22 cellular contexts compared by ENCODE assay signal in genomic region chr11:30527566-30527965, GRCh38. TPM values are rescaled to one million over a fixed set of nuclear protein-coding genes. Genes with fewer than 3 reads are reported as not detected.
"Had no signal": no experiment of that assay in that cellular context is flagged by ENCODE, and none has a peak within 500 bp of the region (broad histone marks: within the 10 kb centered on the region; RNA-seq: fewer than 3 reads in every experiment).

No MANE protein-coding gene starts in this region.

- H3K27ac Mint-ChIP-seq: dendritic cell treated with granulocyte-macrophage colony-stimulating factor and Interleukin-4, amounts not matched to agents 40 ng/mL and 50 ng/mL, for 4 days; effector memory CD8-positive, alpha-beta T cell; memory B cell; natural killer cell treated with Interleukin-12 subunit alpha and Interleukin-12 subunit beta and Interleukin-15 and Interleukin-18, amount 100 ng/mL, for 72 hours; stimulated activated memory B cell treated with anti-CD40 and anti-IgM and Interleukin-4, amounts not matched to agents 10 μg/mL and 1 μg/mL and 100 μg/mL, for 72 hours; stimulated activated naive CD8-positive, alpha-beta T cell treated with anti-CD3 and anti-CD28 coated beads, Interleukin-15, Interleukin-2, amounts not matched to agents 100 ng/mL and 50 ng/mL, for 24 hours had no signal

- DNase-seq: cerebellar nuclear complex; effector memory CD8-positive, alpha-beta T cell; foreskin keratinocyte; head of caudate nucleus; kidney; left cardiac atrium; left ventricle myocardium inferior; lower lobe of right lung; midbrain; spleen; stimulated activated CD4-positive, alpha-beta T cell treated with anti-CD3 and anti-CD28 coated beads, Interleukin-15, amount 100 ng/mL, for 24 hours; stimulated activated CD4-positive, alpha-beta T cell treated with anti-CD3 and anti-CD28 coated beads, Interleukin-1b, Interleukin-23, amount 100 ng/mL, for 48 hours; stimulated activated CD4-positive, alpha-beta T cell treated with anti-CD3 and anti-CD28 coated beads, Interleukin-4, amount 100 ng/mL, for 24 hours had no signal

- H3K36me3 ChIP-seq: left ventricle myocardium inferior, lower lobe of right lung, spleen, tibial nerve had no signal

- H3K9me3 Mint-ChIP-seq: dendritic cell treated with granulocyte-macrophage colony-stimulating factor and Interleukin-4, amounts not matched to agents 40 ng/mL and 50 ng/mL, for 4 days; memory B cell; natural killer cell treated with Interleukin-12 subunit alpha and Interleukin-12 subunit beta and Interleukin-15 and Interleukin-18, amount 100 ng/mL, for 72 hours; stimulated activated memory B cell treated with anti-CD40 and anti-IgM and Interleukin-4, amounts not matched to agents 10 μg/mL and 1 μg/mL and 100 μg/mL, for 72 hours; stimulated activated naive CD8-positive, alpha-beta T cell treated with anti-CD3 and anti-CD28 coated beads, Interleukin-15, Interleukin-2, amounts not matched to agents 100 ng/mL and 50 ng/mL, for 24 hours had no signal

- H3K4me3 Mint-ChIP-seq: dendritic cell treated with granulocyte-macrophage colony-stimulating factor and Interleukin-4, amounts not matched to agents 40 ng/mL and 50 ng/mL, for 4 days; effector memory CD8-positive, alpha-beta T cell; memory B cell; natural killer cell treated with Interleukin-12 subunit alpha and Interleukin-12 subunit beta and Interleukin-15 and Interleukin-18, amount 100 ng/mL, for 72 hours; stimulated activated memory B cell treated with anti-CD40 and anti-IgM and Interleukin-4, amounts not matched to agents 10 μg/mL and 1 μg/mL and 100 μg/mL, for 72 hours; stimulated activated naive CD8-positive, alpha-beta T cell treated with anti-CD3 and anti-CD28 coated beads, Interleukin-15, Interleukin-2, amounts not matched to agents 100 ng/mL and 50 ng/mL, for 24 hours had no signal

- H3K9me3 ChIP-seq: left ventricle myocardium inferior, lower lobe of right lung, spleen, tibial nerve had no signal

- H3K27me3 Mint-ChIP-seq: dendritic cell treated with granulocyte-macrophage colony-stimulating factor and Interleukin-4, amounts not matched to agents 40 ng/mL and 50 ng/mL, for 4 days; effector memory CD8-positive, alpha-beta T cell; natural killer cell treated with Interleukin-12 subunit alpha and Interleukin-12 subunit beta and Interleukin-15 and Interleukin-18, amount 100 ng/mL, for 72 hours; stimulated activated memory B cell treated with anti-CD40 and anti-IgM and Interleukin-4, amounts not matched to agents 10 μg/mL and 1 μg/mL and 100 μg/mL, for 72 hours had no signal

- H3K4me1 ChIP-seq: foreskin keratinocyte, lower lobe of right lung, spleen, tibial nerve had no signal

- H3K4me1 Mint-ChIP-seq: memory B cell; stimulated activated memory B cell treated with anti-CD40 and anti-IgM and Interleukin-4, amounts not matched to agents 10 μg/mL and 1 μg/mL and 100 μg/mL, for 72 hours had no signal

- H3K79me2 ChIP-seq: hepatocyte had no signal

- H3K4me2 ChIP-seq: hepatocyte had no signal

- ATAC-seq: effector memory CD8-positive, alpha-beta T cell; foreskin keratinocyte; left cardiac atrium; lower lobe of right lung; natural killer cell treated with Interleukin-12 subunit alpha and Interleukin-12 subunit beta and Interleukin-15 and Interleukin-18, amount 100 ng/mL, for 72 hours; sciatic nerve; stimulated activated memory B cell treated with anti-CD40 and anti-IgM and Interleukin-4, amounts not matched to agents 10 μg/mL and 1 μg/mL and 100 μg/mL, for 72 hours had no signal

- H3K27me3 ChIP-seq: foreskin keratinocyte, hepatocyte, spleen, tibial nerve had no signal

- H3K36me3 Mint-ChIP-seq: memory B cell; natural killer cell treated with Interleukin-12 subunit alpha and Interleukin-12 subunit beta and Interleukin-15 and Interleukin-18, amount 100 ng/mL, for 72 hours; stimulated activated memory B cell treated with anti-CD40 and anti-IgM and Interleukin-4, amounts not matched to agents 10 μg/mL and 1 μg/mL and 100 μg/mL, for 72 hours had no signal

- H3K4me3 ChIP-seq: hepatocyte, left ventricle myocardium inferior, lower lobe of right lung, spleen, tibial nerve had no signal

- H2AFZ ChIP-seq: hepatocyte had no signal

- H3K27ac ChIP-seq: foreskin keratinocyte, hepatocyte, left ventricle myocardium inferior, lower lobe of right lung, spleen, tibial nerve had no signal

RNA-seq across cellular contexts. Expression of gene MPPED2, which starts 58.6 kb away (rescaled TPM):
- total RNA-seq: foreskin keratinocyte, osteocyte had no signal
